In genomic region chr14:49896272-49896671, GRCh38 we compare ENCODE assay signal across 8 cellular contexts. TPM values are rescaled to one million over a fixed set of nuclear protein-coding genes. Genes with fewer than 3 reads are reported as not detected.
DNase-seq lines count a peak whose midpoint lies in the region; ATAC-seq and TF ChIP-seq lines count a peak whose summit lies in the region.
"Not testable (repeated sequence)": the region's sequence is repeated elsewhere in the genome, so short reads cannot be mapped to it uniquely, and the experiment has no call there.

No MANE protein-coding gene starts in this region.

- ATAC-seq in memory B cell (ENCODE audit: low read depth); psoas muscle; upper lobe of right lung: not testable (repeated sequence)

- peaks cover 43% of the 10 kb centered on the region for H3K4me1 Mint-ChIP-seq in Caco-2 (ENCODE audit: low read depth, unreplicated experiment)
- H3K4me1 Mint-ChIP-seq in memory B cell: peaks cover 31% of the 10 kb centered on the region

- peaks cover 29% of the 10 kb centered on the region for H3K4me1 ChIP-seq in Caco-2
- H3K4me1 ChIP-seq in esophagus squamous epithelium: peaks cover 20 to 79% (median 33%) of the 10 kb centered on the region in 3 donors
- peaks cover 45% of the 10 kb centered on the region for H3K4me1 ChIP-seq in psoas muscle
- H3K4me1 ChIP-seq in upper lobe of right lung: peaks cover 53% of the 10 kb centered on the region

- not testable (repeated sequence) for H3K27me3 ChIP-seq in Caco-2 (replicated peaks; ENCODE audit: control insufficient read depth, insufficient read depth, low read length); esophagus squamous epithelium; psoas muscle (ENCODE audit: insufficient read depth in 3 of 3, low read length in 2 of 3); upper lobe of right lung

- H3K9me3 ChIP-seq in Caco-2; KOPT-K1 (ENCODE audit: insufficient read depth, low read length, poor library complexity, severe bottlenecking); esophagus squamous epithelium; psoas muscle; upper lobe of right lung: not testable (repeated sequence)

- not testable (repeated sequence) for BruUV-seq in Caco-2 (replicated peaks; lab: Mats Ljungman, UMichigan)

- not testable (repeated sequence) for H3K4me3 ChIP-seq in Caco-2 (ENCODE audit: low read depth, low read length)
- H3K4me3 ChIP-seq in WI38 (ENCODE audit: low read depth, low read length) (peak overlapping the region; percentile 93), astrocyte of the spinal cord (ENCODE audit: low read depth, low read length) (peak overlapping the region; percentile 90), esophagus squamous epithelium (peak overlapping the region; percentile 91 to 99 (median 98)), psoas muscle (peak overlapping the region; percentile 90), upper lobe of right lung (peak overlapping the region; percentile 86)

- not testable (repeated sequence) for H3K27me3 Mint-ChIP-seq in Caco-2 (ENCODE audit: insufficient read depth, unreplicated experiment); memory B cell

- not testable (repeated sequence) for DNase-seq in Caco-2; astrocyte of the spinal cord (ENCODE audit: low read depth, low spot score); esophagus squamous epithelium (lab: John Stamatoyannopoulos, UW); memory B cell (ENCODE audit: low spot score in 2 of 2); psoas muscle; upper lobe of right lung

- H3K36me3 Mint-ChIP-seq in Caco-2 (ENCODE audit: insufficient read depth, unreplicated experiment) (peaks cover 62% of the 10 kb centered on the region), memory B cell (peaks cover 32% of the 10 kb centered on the region)

- in situ Hi-C loops in astrocyte of the spinal cord (cut with HindIII; ENCODE audit: low sequenced_read_pairs): not testable (repeated sequence)

- H3K9me3 Mint-ChIP-seq in Caco-2 (ENCODE audit: unreplicated experiment); memory B cell: not testable (repeated sequence)

- not testable (repeated sequence) for TF ChIP-seq POLR2A in esophagus squamous epithelium (IDR thresholded peaks at IDR 0.05)

- POLR2A ChIA-PET in Caco-2 (lab: Charles Lee): not testable (repeated sequence)

- CTCF ChIA-PET in Caco-2 (lab: Charles Lee): interaction anchor here (0.6 kb wide), 1 partner anchor 262 kb away, joined by 3 read pairs; no protein-coding TSS in a partner anchor

- H3K4me3 Mint-ChIP-seq in Caco-2 (ENCODE audit: unreplicated experiment): peak overlapping the region; percentile 91
- peak overlapping the region; percentile 82 for H3K4me3 Mint-ChIP-seq in memory B cell

- not testable (repeated sequence) for H3K27ac Mint-ChIP-seq in Caco-2 (ENCODE audit: unreplicated experiment)
- peak overlapping the region; percentile 81 for H3K27ac Mint-ChIP-seq in memory B cell

- not testable (repeated sequence) for H3K36me3 ChIP-seq in Caco-2 (ENCODE audit: control insufficient read depth, insufficient read depth, low read length); esophagus squamous epithelium
- H3K36me3 ChIP-seq in KOPT-K1 (ENCODE audit: insufficient read depth, low read length) (peaks cover 56% of the 10 kb centered on the region), psoas muscle (ENCODE audit: insufficient read depth in 1 of 2, low read depth in 1 of 2) (peaks cover 0 to 16% of the 10 kb centered on the region in 2 donors), upper lobe of right lung (peaks cover 24% of the 10 kb centered on the region)

- TF ChIP-seq CTCF in Caco-2 (IDR thresholded peaks at IDR 0.05; ENCODE audit: insufficient read depth in 1 of 2, low read depth in 1 of 2, low read length in 1 of 2, severe bottlenecking in 1 of 2, unreplicated experiment in 1 of 2); WI38 (IDR thresholded peaks at IDR 0.05; ENCODE audit: low read depth, low read length); astrocyte of the spinal cord (IDR thresholded peaks at IDR 0.05; ENCODE audit: low read depth, low read length); esophagus squamous epithelium (IDR thresholded peaks at IDR 0.05); psoas muscle (IDR thresholded peaks at IDR 0.05); upper lobe of right lung (IDR thresholded peaks at IDR 0.05): not testable (repeated sequence)

- intact Hi-C loops in Caco-2 (cut with micrococcal nuclease; ENCODE audit: unreplicated experiment): loop anchor here (10.0 kb wide), 1 partner anchor 209 kb away; no protein-coding TSS in a partner anchor
- intact Hi-C loops in esophagus squamous epithelium (cut with DNase I); psoas muscle (cut with DNase I); upper lobe of right lung (cut with DNase I): not testable (repeated sequence)

- H3K27ac ChIP-seq in KOPT-K1 (ENCODE audit: low read depth, low read length, poor library complexity, severe bottlenecking) (peak overlapping the region; percentile 23), esophagus squamous epithelium (peak overlapping the region; percentile 63 to 100 (median 100)), psoas muscle (peak overlapping the region; percentile 99), upper lobe of right lung (peak overlapping the region; percentile 4)

RNA-seq across cellular contexts. Expression of gene ARF6, which starts 3.4 kb away (rescaled TPM):
- total RNA-seq in Caco-2 (2022) (58.1 and 58.8 TPM in 2 replicates), esophagus squamous epithelium (100 to 1,000 TPM; 109 to 156 (median 133) TPM), psoas muscle (10 to 100 TPM; 19.0 to 37.4 (median 30.6) TPM), upper lobe of right lung (61.5 TPM)
- 10 to 100 TPM; 19.8 to 43.1 (median 26.9) TPM for polyA plus RNA-seq in psoas muscle

RNA-seq across cellular contexts. Expression of gene NEMF, which starts 43.7 kb away (rescaled TPM):
- total RNA-seq in Caco-2 (2022): 57.4 and 62.7 TPM in 2 replicates
- 10 to 100 TPM; 36.4 to 89.8 (median 59.9) TPM for total RNA-seq in esophagus squamous epithelium
- 10 to 100 TPM; 52.8 to 68.3 (median 57.0) TPM for total RNA-seq in psoas muscle
- 10 to 100 TPM; 20.5 to 51.7 (median 20.9) TPM for polyA plus RNA-seq in psoas muscle
- 57.4 TPM for total RNA-seq in upper lobe of right lung

Comparison
In these comparisons a context has a peak if more than half of its experiments do, and no peak if none do; other contexts are left out.
1. H3K27ac ChIP-seq: peak in every context shown above with its lines; median percentile 100 in esophagus squamous epithelium; 99 in psoas muscle; 23 in KOPT-K1; 4 in upper lobe of right lung.